12 cellular contexts compared by ENCODE assay signal in the genomic region with DNA sequence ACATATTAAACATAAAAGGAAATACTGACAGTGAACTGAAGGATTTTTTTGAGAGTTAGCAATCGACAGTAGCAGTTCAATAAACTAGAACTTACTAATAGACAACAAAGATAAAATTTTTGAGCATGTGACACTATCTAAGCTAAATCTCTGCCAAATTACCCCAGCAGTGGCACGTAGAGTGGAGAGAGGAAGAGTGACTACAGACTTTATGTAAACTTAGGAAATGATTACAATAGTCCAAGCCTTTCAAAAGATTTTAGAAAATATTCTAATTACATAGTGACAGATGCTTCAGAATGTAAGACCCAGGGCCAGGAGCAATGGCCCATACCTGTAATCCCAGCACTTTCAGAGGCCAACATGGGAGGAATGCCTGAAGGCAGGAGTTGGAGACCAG. TPM values are rescaled to one million over a fixed set of nuclear protein-coding genes. Genes with fewer than 3 reads are reported as not detected.
DNase-seq lines count a peak whose midpoint lies in the region; ATAC-seq and TF ChIP-seq lines count a peak whose summit lies in the region.
"Had no signal": no experiment of that assay in that cellular context is flagged by ENCODE, and none has a peak within 500 bp of the region (broad histone marks: within the 10 kb centered on the region; RNA-seq: fewer than 3 reads in every experiment).

No MANE protein-coding gene starts in this region.

- H3K27me3 ChIP-seq in adipocyte (replicated peaks; ENCODE audit: control insufficient read depth, insufficient read depth, low read length) (no peaks in the 10 kb centered on the region), lower lobe of right lung (ENCODE audit: low read depth) (no peaks in the 10 kb centered on the region)

- H3K4me1 ChIP-seq in HEK293 (ENCODE audit: control insufficient read depth, insufficient read depth, low read length) (no peaks in the 10 kb centered on the region), adipocyte (ENCODE audit: control insufficient read depth, insufficient read depth, low read length) (peaks cover 64% of the 10 kb centered on the region), lower lobe of right lung (peaks cover 51% of the 10 kb centered on the region)

- CTCF ChIA-PET in HEK293 (lab: Yijun Ruan, JAX) = interaction anchor here (2.6 to 3.7 kb wide), 3 partner anchors 147 to 182 kb away, joined by 15 to 30 read pairs (median 15); no protein-coding TSS in a partner anchor

- intact Hi-C loops in lower lobe of right lung (cut with DNase I) = loop anchor here (10.0 kb wide), 1 partner anchor 146 kb away; no protein-coding TSS in a partner anchor

- H3K4me3 ChIP-seq in HEK293 (ENCODE audit: low read depth, low read length) (no peak overlapping the region), adipocyte (ENCODE audit: low read length) (no peak overlapping the region), lower lobe of right lung (no peak overlapping the region)
- H3K4me3 ChIP-seq: spleen had no signal

- peak; percentile 39 for DNase-seq in CD1c-positive myeloid dendritic cell (ENCODE audit: extremely low spot score)
- DNase-seq in adipocyte (ENCODE audit: low read depth) = no peak
- DNase-seq in lower lobe of right lung = no peak
- DNase-seq in occipital lobe (lab: John Stamatoyannopoulos, UW) = no peak
- no peak for DNase-seq in anterior cingulate cortex (lab: John Stamatoyannopoulos, UW)
- no peak for DNase-seq in GM10266 (ENCODE audit: extremely low spot score)
- DNase-seq: caudate nucleus, NCI-H2227 treated with DMSO at 0.1 percent for 48 hours, spleen had no signal

- no peaks in the 10 kb centered on the region for H3K9me3 ChIP-seq in HEK293 (ENCODE audit: control insufficient read depth, insufficient read depth, low read depth, low read length)
- H3K9me3 ChIP-seq in adipocyte (ENCODE audit: control insufficient read depth, low read length) = no peaks in the 10 kb centered on the region
- no peaks in the 10 kb centered on the region for H3K9me3 ChIP-seq in lower lobe of right lung
- H3K9me3 ChIP-seq: spleen had no signal

- H3K9ac ChIP-seq in adipocyte (ENCODE audit: low read length) = peak overlapping the region; percentile 10

- H3K27ac ChIP-seq in HEK293 (ENCODE audit: extremely low read depth, low read depth, low read length) = no peak overlapping the region
- peak overlapping the region; percentile 32 for H3K27ac ChIP-seq in lower lobe of right lung
- H3K27ac ChIP-seq: HL-60 had no signal

- H3K36me3 ChIP-seq in HEK293 (ENCODE audit: control insufficient read depth in 2 of 2, insufficient read depth in 1 of 2, low read length in 2 of 2) (no peaks in the 10 kb centered on the region; a peak in 1 of 3 replicates), adipocyte (ENCODE audit: control insufficient read depth, insufficient read depth, low read length, severe bottlenecking) (no peaks in the 10 kb centered on the region), lower lobe of right lung (no peaks in the 10 kb centered on the region)

- POLR2A ChIA-PET in HEK293 (lab: Yijun Ruan, JAX) = no interaction called here

- TF ChIP-seq CTCF in HEK293 (tag by site-specific recombination; IDR thresholded peaks at IDR 0.05) (no peak), lower lobe of right lung (IDR thresholded peaks at IDR 0.05) (no peak), GM10266 (IDR thresholded peaks at IDR 0.05; ENCODE audit: control insufficient read depth, insufficient read depth, low read depth, missing control alignments) (no peak)

- ATAC-seq in lower lobe of right lung = peak in 1 of 2 donors; percentile 34
- ATAC-seq in GM18519 (IDR thresholded peaks at IDR 0.05; ENCODE audit: low FRiP score, unreplicated experiment) = no peak

TF ChIP-seq in HEK293, 187 proteins besides CTCF, POLR2A, EP300 and RAD21:
- TF ChIP-seq ZNF214 (tag by site-specific recombination; IDR thresholded peaks at IDR 0.05; ENCODE audit: borderline replicate concordance) = no peak
- peak; percentile 40; the same call in 1 of the 2 replicates for TF ChIP-seq ZNF664 (tag by site-specific recombination; IDR thresholded peaks at IDR 0.05)

RNA-seq across cellular contexts. Expression of a gene that starts 52.4 kb away (rescaled TPM):
- total RNA-seq in lower lobe of right lung = 57.7 TPM
- 37.3 TPM for total RNA-seq in occipital lobe
